ENCODE assay signal across 12 cellular contexts in genomic region chr6:16333580-16333979, GRCh38.
DNase-seq lines count a peak whose midpoint lies in the region; ATAC-seq and TF ChIP-seq lines count a peak whose summit lies in the region.
"Had no signal": no experiment of that assay in that cellular context is flagged by ENCODE, and none has a peak within 500 bp of the region (broad histone marks: within the 10 kb centered on the region; RNA-seq: fewer than 3 reads in every experiment).

No MANE protein-coding gene starts in this region.

- CTCF ChIA-PET in RWPE1 (lab: Yijun Ruan, JAX): interaction anchor here (0.6 to 1.1 kb wide), 2 partner anchors 10 to 70 kb away, joined by 4 to 7 read pairs; no protein-coding TSS in a partner anchor

- no peak overlapping the region for H3K27ac ChIP-seq in RWPE1

- POLR2A ChIA-PET in RWPE1 (lab: Yijun Ruan, JAX; ENCODE audit: low non-redundant PET): no interaction called here

- no peak for TF ChIP-seq CTCF in RWPE1 (conservative IDR thresholded peaks at IDR 0.05; ENCODE audit: low read depth)

- DNase-seq in HCEC 1CT (peak; percentile 55), RWPE1 (ENCODE audit: low spot score) (peak; percentile 66), fibroblast of peridontal ligament (ENCODE audit: extremely low read depth) (peak; percentile 62), sciatic nerve (ENCODE audit: low spot score) (peak; percentile 10), hypothalamus (lab: John Stamatoyannopoulos, UW) (no peak), DMS 273 treated with DMSO at 0.1 percent for 48 hours (lab: John Stamatoyannopoulos, UW) (no peak)
- DNase-seq: activated CD4-positive, CD25-positive, alpha-beta regulatory T cell; DND-41; glutamatergic neuron; NCI-H2171 had no signal

- intact Hi-C loops in sciatic nerve (cut with DNase I): loop anchor here (5.0 to 10.0 kb wide), 2 partner anchors 74 to 431 kb away; partner anchors contain the start of gene ATXN1

- ATAC-seq in sciatic nerve (no peak), GM18517 (IDR thresholded peaks at IDR 0.05; ENCODE audit: unreplicated experiment) (no peak), HG03097 (IDR thresholded peaks at IDR 0.05; ENCODE audit: low FRiP score, unreplicated experiment) (no peak)

Comparison
In these comparisons a context has a peak if more than half of its experiments do, and no peak if none do; other contexts are left out.
1. DNase-seq: peak in HCEC 1CT (single experiment), RWPE1 (single experiment), fibroblast of peridontal ligament (single experiment) and sciatic nerve (single experiment); none in hypothalamus (0 of 51) and DMS 273 treated with DMSO at 0.1 percent for 48 hours (single experiment).